17 cellular contexts compared by ENCODE assay signal in genomic region chr5:141628175-141628788, GRCh38. TPM values are rescaled to one million over a fixed set of nuclear protein-coding genes. Genes with fewer than 3 reads are reported as not detected.
DNase-seq lines count a peak whose midpoint lies in the region; ATAC-seq and TF ChIP-seq lines count a peak whose summit lies in the region.
"Had no signal": no experiment of that assay in that cellular context is flagged by ENCODE, and none has a peak within 500 bp of the region (broad histone marks: within the 10 kb centered on the region; RNA-seq: fewer than 3 reads in every experiment).

No MANE protein-coding gene starts in this region.

- peaks cover 4 to 26% of the 10 kb centered on the region in 2 donors for H3K36me3 Mint-ChIP-seq in activated T-cell treated with anti-CD3 and anti-CD28 coated beads, Interleukin-2, amount 50 U/mL, for 72 hours (ENCODE audit: insufficient read depth in 2 of 2)

- DNase-seq in activated CD8-positive, alpha-beta memory T cell treated with anti-CD3 and anti-CD28 coated beads for 24 hours: peak; percentile 37
- DNase-seq in activated CD8-positive, alpha-beta memory T cell treated with anti-CD3 and anti-CD28 coated beads, Interleukin-2, amount 50 U/mL, for 48 hours: no peak
- DNase-seq in fibroblast of mammary gland (ENCODE audit: low read depth): peak; percentile 24
- no peak for DNase-seq in activated T-cell treated with anti-CD3 and anti-CD28 coated beads, Interleukin-2, amount 50 U/mL, for 72 hours
- DNase-seq in occipital lobe (lab: John Stamatoyannopoulos, UW): no peak
- DNase-seq: BE2C; CD4-positive, alpha-beta memory T cell; H9; NCI-H146; NCI-H2081 treated with DMSO at 0.1 percent for 48 hours; NCI-H510A; NCI-H774; PC-3 had no signal

- no peak for ATAC-seq in GM18502 (IDR thresholded peaks at IDR 0.05; ENCODE audit: poor library complexity, unreplicated experiment)
- ATAC-seq in activated T-cell treated with anti-CD3 and anti-CD28 coated beads, Interleukin-2, amount 50 U/mL, for 72 hours (replicated peaks in 1 of 2): no peak
- ATAC-seq: K562, PC-3 had no signal

- H3K27me3 Mint-ChIP-seq in activated T-cell treated with anti-CD3 and anti-CD28 coated beads, Interleukin-2, amount 50 U/mL, for 72 hours (ENCODE audit: low read depth): no peaks in the 10 kb centered on the region
- H3K27me3 Mint-ChIP-seq: CD4-positive, alpha-beta memory T cell had no signal

- H3K27ac Mint-ChIP-seq in activated T-cell treated with anti-CD3 and anti-CD28 coated beads, Interleukin-2, amount 50 U/mL, for 72 hours: no peak overlapping the region

- no peak overlapping the region for H3K4me3 ChIP-seq in fibroblast of mammary gland (ENCODE audit: control insufficient read depth, low read depth, low read length)
- H3K4me3 ChIP-seq: K562, SJSA1 had no signal

- no peak overlapping the region for H3K4me3 Mint-ChIP-seq in activated T-cell treated with anti-CD3 and anti-CD28 coated beads, Interleukin-2, amount 50 U/mL, for 72 hours
- H3K4me3 Mint-ChIP-seq: CD4-positive, alpha-beta memory T cell; H9 had no signal

- H3K9me3 Mint-ChIP-seq in activated T-cell treated with anti-CD3 and anti-CD28 coated beads, Interleukin-2, amount 50 U/mL, for 72 hours: no peaks in the 10 kb centered on the region
- H3K9me3 Mint-ChIP-seq: CD4-positive, alpha-beta memory T cell; H9 had no signal

- no peak for TF ChIP-seq CTCF in fibroblast of mammary gland (conservative IDR thresholded peaks at IDR 0.05; ENCODE audit: control insufficient read depth, insufficient read depth, low read depth, low read length)

- H3K4me1 Mint-ChIP-seq in activated T-cell treated with anti-CD3 and anti-CD28 coated beads, Interleukin-2, amount 50 U/mL, for 72 hours (ENCODE audit: low read depth): peaks cover 18% of the 10 kb centered on the region

RNA-seq across cellular contexts. Expression of gene HDAC3, which starts 8.4 kb away (rescaled TPM):
- total RNA-seq in activated T-cell treated with anti-CD3 and anti-CD28 coated beads, Interleukin-2, amount 50 U/mL, for 72 hours: 10 to 100 TPM; 64.1 to 69.2 TPM
- total RNA-seq in occipital lobe: 46.5 TPM

RNA-seq across cellular contexts. Expression of gene RELL2, which starts 8.5 kb away (rescaled TPM):
- 10 to 100 TPM; 14.6 to 19.5 TPM for total RNA-seq in activated T-cell treated with anti-CD3 and anti-CD28 coated beads, Interleukin-2, amount 50 U/mL, for 72 hours
- 8.4 TPM for total RNA-seq in occipital lobe

RNA-seq across cellular contexts. Expression of gene DIAPH1, which starts 9.5 kb away (rescaled TPM):
- 100 to 1,000 TPM; 162 to 165 TPM for total RNA-seq in activated T-cell treated with anti-CD3 and anti-CD28 coated beads, Interleukin-2, amount 50 U/mL, for 72 hours
- total RNA-seq in occipital lobe: 18.4 TPM

RNA-seq across cellular contexts. Expression of gene FCHSD1, which starts 22.9 kb away (rescaled TPM):
- 10 to 100 TPM; 54.1 to 61.1 TPM for total RNA-seq in activated T-cell treated with anti-CD3 and anti-CD28 coated beads, Interleukin-2, amount 50 U/mL, for 72 hours
- total RNA-seq in occipital lobe: 3.0 TPM

RNA-seq across cellular contexts. Expression of gene ARAP3, which starts 53.7 kb away (rescaled TPM):
- 1 to 10 TPM; 3.2 to 4.1 TPM for total RNA-seq in activated T-cell treated with anti-CD3 and anti-CD28 coated beads, Interleukin-2, amount 50 U/mL, for 72 hours
- total RNA-seq in occipital lobe: 3.3 TPM
- total RNA-seq: G401 had no signal

Comparison
In these comparisons a context has a peak if more than half of its experiments do, and no peak if none do; other contexts are left out.
1. DNase-seq: peak in activated CD8-positive, alpha-beta memory T cell treated with anti-CD3 and anti-CD28 coated beads for 24 hours (single experiment) and fibroblast of mammary gland (single experiment); none in activated CD8-positive, alpha-beta memory T cell treated with anti-CD3 and anti-CD28 coated beads, Interleukin-2, amount 50 U/mL, for 48 hours (single experiment), activated T-cell treated with anti-CD3 and anti-CD28 coated beads, Interleukin-2, amount 50 U/mL, for 72 hours (0 of 2) and occipital lobe (single experiment).